8 cellular contexts compared by ENCODE assay signal in the genomic region with DNA sequence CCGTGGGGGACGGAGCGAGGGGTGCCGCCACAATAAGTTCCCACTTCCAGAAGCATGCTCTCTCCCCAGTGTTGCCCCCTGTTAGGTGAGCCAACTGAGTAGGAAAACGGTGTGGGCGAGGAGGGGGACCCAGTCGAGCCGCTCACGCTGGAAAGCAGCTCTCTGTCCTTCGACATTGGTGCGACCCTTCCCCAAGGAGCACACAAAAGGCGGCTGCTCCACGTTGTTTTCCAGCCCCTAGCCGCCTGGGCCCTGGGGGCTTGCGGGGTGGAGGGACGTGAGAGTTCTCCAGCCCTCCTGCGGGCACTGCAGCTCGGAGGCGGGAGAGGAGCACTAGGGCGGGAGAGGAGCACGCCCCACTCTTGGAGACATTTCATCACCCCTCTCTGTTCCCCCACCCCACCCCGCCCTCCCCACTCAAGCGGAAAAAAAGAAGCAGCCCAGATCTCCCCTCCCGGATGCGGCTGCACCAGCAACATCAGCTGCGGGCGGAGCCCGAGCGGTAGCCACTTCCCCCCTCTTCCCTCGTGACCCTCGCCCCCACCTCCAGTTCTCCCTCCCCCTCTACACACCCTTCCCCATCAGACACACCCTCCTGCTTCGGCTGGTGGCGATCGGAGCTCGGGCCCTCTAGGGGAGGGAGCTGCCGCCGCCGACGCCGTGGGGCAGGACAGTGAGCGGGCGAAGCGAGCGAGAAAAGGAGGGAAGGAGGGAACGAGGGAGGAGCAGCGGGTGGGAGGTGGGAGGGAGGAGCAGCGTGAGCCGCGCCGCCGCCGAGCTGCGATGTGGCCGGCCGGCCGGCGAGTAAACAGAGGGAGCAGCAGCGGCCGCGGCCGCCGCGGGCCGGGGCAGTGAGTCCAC. TPM values are rescaled to one million over a fixed set of nuclear protein-coding genes. Genes with fewer than 3 reads are reported as not detected.
DNase-seq lines count a peak whose midpoint lies in the region; ATAC-seq and TF ChIP-seq lines count a peak whose summit lies in the region.

DOCK11 (plus strand) TSS at position 755 of the 861 bp plus-strand sequence. CDS start 157 bp downstream, outside the sequence.

- no peaks in the 10 kb centered on the region for H4K20me1 ChIP-seq in osteoblast (ENCODE audit: insufficient read depth, low read length)

- H3K27ac ChIP-seq in osteoblast (ENCODE audit: low read depth, low read length) (no peak within 1 kb of the TSS), temporal lobe (ENCODE audit: low read depth, low read length) (peak within 1 kb of the TSS; percentile 50)

- peak; percentile 62 for ATAC-seq in GM21825 (IDR thresholded peaks at IDR 0.05; ENCODE audit: unreplicated experiment)
- peak; percentile 93 for ATAC-seq in SK-N-SH treated with all-trans-retinoic acid at 6 μM for 48 hours

- intact Hi-C loops in head of caudate nucleus (cut with DNase I): loop anchor here (5.0 kb wide), 1 partner anchor 148 kb away; the partner anchor contains the start of gene WDR44

- no peaks in the 10 kb centered on the region for H3K4me1 ChIP-seq in osteoblast (ENCODE audit: insufficient read depth, low read length)

- peak; percentile 86 for DNase-seq in EL
- DNase-seq in Kasumi-1 (lab: John Stamatoyannopoulos, UW): peak; percentile 77 to 89
- peak; percentile 77 for DNase-seq in activated naive CD4-positive, alpha-beta T cell treated with anti-CD3 and anti-CD28 coated beads, Interleukin-2, amount 50 U/mL, for 16 hours
- peak; percentile 30 to 86 (median 72) for DNase-seq in head of caudate nucleus
- DNase-seq in osteoblast (ENCODE audit: insufficient read length, low spot score, missing footprints): peak; percentile 89

- peak within 1 kb of the TSS; percentile 78 for H3K4me3 ChIP-seq in osteoblast (ENCODE audit: insufficient read depth, low read length)

- no peaks in the 10 kb centered on the region for H3K9me3 ChIP-seq in osteoblast (ENCODE audit: low read depth, low read length)

- peak within 1 kb of the TSS; percentile 80 for H2AFZ ChIP-seq in osteoblast (ENCODE audit: low read length)

- peak within 1 kb of the TSS; percentile 83 for H3K4me2 ChIP-seq in osteoblast (ENCODE audit: insufficient read depth, low read length)

- peaks cover 16% of the 10 kb centered on the region for H3K79me2 ChIP-seq in osteoblast (ENCODE audit: insufficient read depth, low read length)

- no peaks in the 10 kb centered on the region for H3K27me3 ChIP-seq in osteoblast (ENCODE audit: insufficient read depth, low read length)

- H3K36me3 ChIP-seq in osteoblast (ENCODE audit: insufficient read depth, low read length): no peaks in the 10 kb centered on the region

- TF ChIP-seq CTCF in osteoblast (IDR thresholded peaks at IDR 0.05; ENCODE audit: extremely low read depth, low read depth, low read length): no peak

TF ChIP-seq in SK-N-SH treated with all-trans-retinoic acid at 6 μM for 48 hours, 23 proteins besides CTCF, POLR2A, EP300 and RAD21:
- TF ChIP-seq ZFP3 (CRISPR knock-in tag; IDR thresholded peaks at IDR 0.05): no peak
- no peak for TF ChIP-seq PPARA (CRISPR knock-in tag; IDR thresholded peaks at IDR 0.05; ENCODE audit: borderline replicate concordance)
- TF ChIP-seq SNAI2 (CRISPR knock-in tag; IDR thresholded peaks at IDR 0.05): no peak
- no peak for TF ChIP-seq TSHZ2 (CRISPR knock-in tag; IDR thresholded peaks at IDR 0.05)
- TF ChIP-seq CSDC2 (CRISPR knock-in tag; IDR thresholded peaks at IDR 0.05): no peak
- TF ChIP-seq PATZ1 (CRISPR knock-in tag; IDR thresholded peaks at IDR 0.05; ENCODE audit: borderline replicate concordance): no peak
- TF ChIP-seq ZNF8 (CRISPR knock-in tag; IDR thresholded peaks at IDR 0.05): no peak
- no peak for TF ChIP-seq BACH2 (CRISPR knock-in tag; IDR thresholded peaks at IDR 0.05; ENCODE audit: borderline replicate concordance)
- no peak for TF ChIP-seq ZC3H10 (CRISPR knock-in tag; IDR thresholded peaks at IDR 0.05)
- TF ChIP-seq ZFP30 (CRISPR knock-in tag; IDR thresholded peaks at IDR 0.05): no peak
- no peak for TF ChIP-seq ZNF70 (CRISPR knock-in tag; IDR thresholded peaks at IDR 0.05)
- no peak for TF ChIP-seq ESRRG (CRISPR knock-in tag; IDR thresholded peaks at IDR 0.05)
- no peak for TF ChIP-seq ISL1 (CRISPR knock-in tag; IDR thresholded peaks at IDR 0.05)
- TF ChIP-seq OSR1 (CRISPR knock-in tag; IDR thresholded peaks at IDR 0.05): no peak
- TF ChIP-seq ARNTL (CRISPR knock-in tag; IDR thresholded peaks at IDR 0.05; ENCODE audit: borderline replicate concordance, low read depth): no peak

RNA-seq across cellular contexts. Expression of gene DOCK11, which starts in this region (rescaled TPM):
- total RNA-seq in osteoblast (26.4 and 29.5 TPM in 2 replicates), temporal lobe (14.3 TPM)
